9 cellular contexts compared by ENCODE assay signal in genomic region chr7:99837649-99838361, GRCh38. TPM values are rescaled to one million over a fixed set of nuclear protein-coding genes. Genes with fewer than 3 reads are reported as not detected.
DNase-seq lines count a peak whose midpoint lies in the region; ATAC-seq and TF ChIP-seq lines count a peak whose summit lies in the region.
"Had no signal": no experiment of that assay in that cellular context is flagged by ENCODE, and none has a peak within 500 bp of the region (broad histone marks: within the 10 kb centered on the region; RNA-seq: fewer than 3 reads in every experiment).

No MANE protein-coding gene starts in this region.

- H3K27me3 ChIP-seq in DND-41 (ENCODE audit: insufficient read depth, low read length, poor library complexity) (no peaks in the 10 kb centered on the region), lung (ENCODE audit: control insufficient read depth, insufficient read depth) (no peaks in the 10 kb centered on the region)

- H3K4me3 ChIP-seq in DND-41 (ENCODE audit: low read depth in 1 of 2, low read length in 2 of 2), result no peak overlapping the region; a peak in 1 of 4 replicates
- H3K4me3 ChIP-seq in lung, result no peak overlapping the region

- H2AFZ ChIP-seq in DND-41 (ENCODE audit: low read depth, low read length), result peak overlapping the region; percentile 65

- ATAC-seq in DND-41 (ENCODE audit: insufficient read depth, low read depth), result 0 out of 3 replicates have a peak, but pooled peaks have one; percentile 42
- ATAC-seq in GM21529 (IDR thresholded peaks at IDR 0.05; ENCODE audit: unreplicated experiment), result peak; percentile 51
- peak; percentile 46 for ATAC-seq in SK-N-SH treated with all-trans-retinoic acid at 6 μM for 48 hours
- peak; percentile 75 for ATAC-seq in lung (ENCODE audit: insufficient read depth, low FRiP score)
- ATAC-seq in HG03175 (IDR thresholded peaks at IDR 0.05; ENCODE audit: unreplicated experiment), result no peak

- H3K36me3 ChIP-seq in DND-41 (ENCODE audit: insufficient read depth, low read length), result no peaks in the 10 kb centered on the region
- no peaks in the 10 kb centered on the region for H3K36me3 ChIP-seq in lung (ENCODE audit: control insufficient read depth in 2 of 2, insufficient read depth in 2 of 2, low read length in 2 of 2)

- 77 to 86% methylated on average over 5 of the region's 5 CpGs for WGBS in lung, 2 donors

- no peaks in the 10 kb centered on the region for H3K79me2 ChIP-seq in DND-41 (ENCODE audit: insufficient read depth, low read length)

- TF ChIP-seq CTCF in DND-41 (IDR thresholded peaks at IDR 0.05; ENCODE audit: borderline replicate concordance, extremely low read depth, low read length, poor library complexity, severe bottlenecking) (peak; percentile 70), lung (IDR thresholded peaks at IDR 0.05; ENCODE audit: control extremely low read depth, extremely low read depth) (no peak)

- peak overlapping the region; percentile 38 for H3K9ac ChIP-seq in DND-41 (ENCODE audit: low read depth, low read length)

- H3K27ac ChIP-seq in DND-41 (ENCODE audit: low read length), result peak overlapping the region; percentile 62
- H3K27ac ChIP-seq in lung (ENCODE audit: low read depth in 1 of 2, low read length in 1 of 2), result peak overlapping the region in 1 of 2 donors; percentile 9

- DNase-seq in DND-41 (no peak), lung (ENCODE audit: low spot score) (no peak), NCI-H510A (lab: John Stamatoyannopoulos, UW) (no peak), HCEC 1CT (no peak), H4 (ENCODE audit: low spot score) (no peak)
- DNase-seq: NCI-H187 treated with DMSO at 0.1 percent for 48 hours had no signal

- H3K9me3 ChIP-seq in DND-41 (ENCODE audit: insufficient read depth, low read length, severe bottlenecking) (no peaks in the 10 kb centered on the region), lung (ENCODE audit: control insufficient read depth in 2 of 2, insufficient read depth in 1 of 2, low read length in 1 of 2) (no peaks in the 10 kb centered on the region)

- H3K4me1 ChIP-seq in DND-41 (ENCODE audit: insufficient read depth, low read length) (peaks cover 29% of the 10 kb centered on the region), lung (ENCODE audit: control insufficient read depth in 2 of 2, insufficient read depth in 2 of 2, low read length in 2 of 2) (no peaks in the 10 kb centered on the region)

- peak overlapping the region; percentile 25; the same call in 1 of the 2 replicates for H3K4me2 ChIP-seq in DND-41 (ENCODE audit: insufficient read depth, low read length)

- H4K20me1 ChIP-seq in DND-41 (ENCODE audit: insufficient read depth, low read length), result no peaks in the 10 kb centered on the region

TF ChIP-seq in SK-N-SH treated with all-trans-retinoic acid at 6 μM for 48 hours, 23 proteins besides CTCF, POLR2A, EP300 and RAD21:
- TF ChIP-seq RARB (CRISPR knock-in tag; IDR thresholded peaks at IDR 0.05) (no peak), CREB5 (CRISPR knock-in tag; IDR thresholded peaks at IDR 0.05; ENCODE audit: low read depth) (no peak), POU6F1 (CRISPR knock-in tag; IDR thresholded peaks at IDR 0.05; ENCODE audit: borderline replicate concordance, low read depth) (no peak), ZFP30 (CRISPR knock-in tag; IDR thresholded peaks at IDR 0.05) (no peak), CSRNP3 (CRISPR knock-in tag; IDR thresholded peaks at IDR 0.05) (no peak), GLIS3 (CRISPR knock-in tag; IDR thresholded peaks at IDR 0.05) (no peak), TOX (CRISPR knock-in tag; IDR thresholded peaks at IDR 0.05; ENCODE audit: borderline replicate concordance) (no peak), PPARA (CRISPR knock-in tag; IDR thresholded peaks at IDR 0.05; ENCODE audit: borderline replicate concordance) (no peak), ZNF70 (CRISPR knock-in tag; IDR thresholded peaks at IDR 0.05) (no peak), CSDC2 (CRISPR knock-in tag; IDR thresholded peaks at IDR 0.05) (no peak), OSR1 (CRISPR knock-in tag; IDR thresholded peaks at IDR 0.05) (no peak), ISL1 (CRISPR knock-in tag; IDR thresholded peaks at IDR 0.05) (no peak), TSHZ2 (CRISPR knock-in tag; IDR thresholded peaks at IDR 0.05) (no peak), ARNTL (CRISPR knock-in tag; IDR thresholded peaks at IDR 0.05; ENCODE audit: borderline replicate concordance, low read depth) (no peak), ESRRG (CRISPR knock-in tag; IDR thresholded peaks at IDR 0.05) (no peak), ZNF565 (CRISPR knock-in tag; conservative IDR thresholded peaks at IDR 0.05; ENCODE audit: low read depth) (no peak), ZC3H10 (CRISPR knock-in tag; IDR thresholded peaks at IDR 0.05) (no peak)

RNA-seq across cellular contexts. Expression of gene CYP3A43, which starts 10.0 kb away (rescaled TPM):
- total RNA-seq in lung, result not detected
- under 1 TPM in 1 of 2 donors, not detected in 1; 0.06 TPM for polyA plus RNA-seq in lung
- total RNA-seq in H4 (2014; rRNA removed; shearing (Covaris generic)), result not detected in 2 replicates

RNA-seq across cellular contexts. Expression of gene OR2AE1, which starts 39.0 kb away (rescaled TPM):
- under 1 TPM; 0.25 to 0.57 TPM for total RNA-seq in lung
- polyA plus RNA-seq in lung, result under 1 TPM in 1 of 2 donors, not detected in 1; 0.03 TPM
- 0.23 TPM in 1 of 2 replicates, not detected in the other for total RNA-seq in H4 (2014; rRNA removed; shearing (Covaris generic))

RNA-seq across cellular contexts. Expression of gene CYP3A4, which starts 53.8 kb away (rescaled TPM):
- under 1 TPM in 1 of 2 donors, not detected in 1; 0.37 TPM for total RNA-seq in lung
- not detected for polyA plus RNA-seq in lung
- not detected in 2 replicates for total RNA-seq in H4 (2014; rRNA removed; shearing (Covaris generic))
